8 cellular contexts compared by ENCODE assay signal in genomic region chr2:39436592-39437521, GRCh38. TPM values are rescaled to one million over a fixed set of nuclear protein-coding genes. Genes with fewer than 3 reads are reported as not detected.
DNase-seq lines count a peak whose midpoint lies in the region; ATAC-seq and TF ChIP-seq lines count a peak whose summit lies in the region.

TSS of gene MAP4K3 (minus strand) at chr2:39437285. CDS start at chr2:39436987, 298 bp downstream.

- H3K27me3 ChIP-seq in thoracic aorta (replicated peaks; ENCODE audit: insufficient read depth): no peaks in the 10 kb centered on the region

- H3K4me3 ChIP-seq in thoracic aorta: peak within 1 kb of the TSS; percentile 85

- H3K4me3 Mint-ChIP-seq in activated naive CD8-positive, alpha-beta T cell treated with anti-CD3 and anti-CD28 coated beads for 36 hours: peak within 1 kb of the TSS; percentile 89
- H3K4me3 Mint-ChIP-seq in osteocyte (ENCODE audit: unreplicated experiment): peak within 1 kb of the TSS; percentile 90

- peak; percentile 85 for ATAC-seq in HG02610 (IDR thresholded peaks at IDR 0.05; ENCODE audit: unreplicated experiment)
- peak; percentile 96 for ATAC-seq in thoracic aorta (ENCODE audit: insufficient number of reproducible peaks, low FRiP score, low read depth)

- peak within 1 kb of the TSS; percentile 83 to 86 for H3K27ac ChIP-seq in thoracic aorta

- no peaks in the 10 kb centered on the region for H3K9me3 Mint-ChIP-seq in activated naive CD8-positive, alpha-beta T cell treated with anti-CD3 and anti-CD28 coated beads for 36 hours
- H3K9me3 Mint-ChIP-seq in osteocyte (ENCODE audit: unreplicated experiment): no peaks in the 10 kb centered on the region

- POLR2A ChIA-PET in GM10248 (lab: Yijun Ruan, JAX): no interaction called here

- H3K27me3 Mint-ChIP-seq in activated naive CD8-positive, alpha-beta T cell treated with anti-CD3 and anti-CD28 coated beads for 36 hours: no peaks in the 10 kb centered on the region
- no peaks in the 10 kb centered on the region for H3K27me3 Mint-ChIP-seq in osteocyte (ENCODE audit: unreplicated experiment)

- DNase-seq in GM10248 (ENCODE audit: extremely low spot score) (peak; percentile 89), NCI-H1092 treated with DMSO at 0.1 percent for 48 hours (lab: John Stamatoyannopoulos, UW) (peak; percentile 93), SKM-1 treated with dmso at 0.1 percent for 144 hours (lab: John Stamatoyannopoulos, UW; ENCODE audit: unreplicated experiment) (peak; percentile 93), head of caudate nucleus (peak; percentile 76 to 96 (median 92)), osteocyte (ENCODE audit: extremely low spot score, unreplicated experiment) (peak; percentile 98), thoracic aorta (ENCODE audit: low spot score) (peak; percentile 75)
- peak; percentile 87 for DNase-seq in activated naive CD8-positive, alpha-beta T cell treated with anti-CD3 and anti-CD28 coated beads for 36 hours

- no peaks in the 10 kb centered on the region for H3K9me3 ChIP-seq in thoracic aorta

- peaks cover 45% of the 10 kb centered on the region for H3K4me1 Mint-ChIP-seq in activated naive CD8-positive, alpha-beta T cell treated with anti-CD3 and anti-CD28 coated beads for 36 hours
- peaks cover 61% of the 10 kb centered on the region for H3K4me1 Mint-ChIP-seq in osteocyte (ENCODE audit: unreplicated experiment)

- H3K4me1 ChIP-seq in thoracic aorta (ENCODE audit: control insufficient read depth in 1 of 2, low read depth in 2 of 2): peaks cover 45 to 64% of the 10 kb centered on the region in 2 donors

- peaks cover 7% of the 10 kb centered on the region for H3K36me3 Mint-ChIP-seq in activated naive CD8-positive, alpha-beta T cell treated with anti-CD3 and anti-CD28 coated beads for 36 hours
- H3K36me3 Mint-ChIP-seq in osteocyte (ENCODE audit: unreplicated experiment): peaks cover 2% of the 10 kb centered on the region

- intact Hi-C loops in head of caudate nucleus (cut with DNase I): loop anchor here (5.0 kb wide), 1 partner anchor 340 kb away; the partner anchor contains the start of gene THUMPD2

- TF ChIP-seq CTCF in GM10248 (IDR thresholded peaks at IDR 0.05; ENCODE audit: control extremely low read depth, extremely low read depth, low read depth, missing control alignments) (no peak), osteocyte (IDR thresholded peaks at IDR 0.05) (no peak), thoracic aorta (IDR thresholded peaks at IDR 0.05) (no peak)

- no peaks in the 10 kb centered on the region for H3K36me3 ChIP-seq in thoracic aorta

- H3K27ac Mint-ChIP-seq in activated naive CD8-positive, alpha-beta T cell treated with anti-CD3 and anti-CD28 coated beads for 36 hours: peak within 1 kb of the TSS; percentile 87
- H3K27ac Mint-ChIP-seq in osteocyte (ENCODE audit: unreplicated experiment): peak within 1 kb of the TSS; percentile 96

- CTCF ChIA-PET in GM10248 (lab: Yijun Ruan, JAX): interaction anchor here (0.7 to 1.9 kb wide), 6 partner anchors 9 to 60 kb away, joined by 3 to 5 read pairs (median 4); no protein-coding TSS in a partner anchor

RNA-seq across cellular contexts. Expression of gene MAP4K3, which starts in this region (rescaled TPM):
- total RNA-seq in activated naive CD8-positive, alpha-beta T cell treated with anti-CD3 and anti-CD28 coated beads for 36 hours: 1 to 10 TPM; 6.4 to 6.7 TPM
- total RNA-seq in osteocyte (35.0 and 47.9 TPM in 2 replicates), thoracic aorta (10 to 100 TPM; 53.7 to 58.8 TPM)

Comparison
In these comparisons a context has a peak if more than half of its experiments do, and no peak if none do; other contexts are left out.
1. Peak in every context shown above with its lines: DNase-seq, ATAC-seq, H3K4me3 ChIP-seq and H3K27ac ChIP-seq.